ENCODE assay signal across 8 cellular contexts in the genomic region with DNA sequence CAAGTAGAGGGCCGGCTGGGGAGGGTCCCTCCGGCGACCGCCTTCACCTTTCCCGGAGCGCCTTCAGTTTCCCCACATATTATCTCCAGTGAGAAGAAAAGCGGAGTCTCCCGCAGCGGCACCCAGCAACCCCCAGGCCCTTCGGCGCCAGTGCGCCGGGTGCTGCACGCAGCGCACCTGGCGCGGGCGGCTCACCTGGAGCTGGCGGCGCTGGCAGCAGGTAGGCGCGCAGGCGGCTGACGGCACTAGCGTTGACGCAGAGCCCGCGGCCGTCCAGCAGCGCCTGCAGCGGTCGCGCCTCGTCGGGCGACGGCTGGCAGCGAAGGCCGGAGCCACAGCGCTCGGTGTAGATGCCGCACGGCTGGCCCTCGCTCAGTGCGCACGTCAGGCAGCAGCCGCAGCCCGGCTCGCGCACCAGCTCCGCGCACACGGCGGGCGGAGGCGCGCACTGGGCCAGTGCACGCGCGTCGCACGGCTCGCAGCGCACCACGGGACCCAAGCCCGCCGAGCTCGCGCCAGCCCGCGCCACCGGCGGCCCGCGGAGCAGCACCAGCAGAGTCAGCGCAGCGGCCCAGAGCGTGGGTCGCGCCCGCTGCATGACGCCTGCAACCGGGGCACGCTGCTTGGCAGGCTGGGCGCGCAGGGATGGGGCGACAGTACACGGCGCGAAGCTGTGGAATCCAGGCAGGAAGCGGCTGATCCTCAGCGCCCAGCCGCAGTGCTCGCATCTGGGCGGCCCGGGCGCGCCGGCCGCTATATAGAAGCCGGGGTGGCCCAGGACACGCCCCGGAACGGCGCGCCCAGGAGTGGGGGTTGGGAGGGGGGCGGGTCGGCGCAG. TPM values are rescaled to one million over a fixed set of nuclear protein-coding genes. Genes with fewer than 3 reads are reported as not detected.
DNase-seq lines count a peak whose midpoint lies in the region; ATAC-seq, FAIRE-seq and TF ChIP-seq lines count a peak whose summit lies in the region.

A gene with protein sequence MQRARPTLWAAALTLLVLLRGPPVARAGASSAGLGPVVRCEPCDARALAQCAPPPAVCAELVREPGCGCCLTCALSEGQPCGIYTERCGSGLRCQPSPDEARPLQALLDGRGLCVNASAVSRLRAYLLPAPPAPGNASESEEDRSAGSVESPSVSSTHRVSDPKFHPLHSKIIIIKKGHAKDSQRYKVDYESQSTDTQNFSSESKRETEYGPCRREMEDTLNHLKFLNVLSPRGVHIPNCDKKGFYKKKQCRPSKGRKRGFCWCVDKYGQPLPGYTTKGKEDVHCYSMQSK (minus strand): TSS at position 730 of the 838 bp plus-strand sequence. CDS start 132 bp downstream, at position 598.

- no peak for DNase-seq in AG04450 (ENCODE audit: low read depth, low spot score)
- peak; percentile 82 for DNase-seq in H54 (ENCODE audit: insufficient read length, low spot score)
- DNase-seq in SW480 (ENCODE audit: low spot score), result peak; percentile 76
- DNase-seq in H1 (ENCODE audit: low read depth in 1 of 2, low spot score in 2 of 2), result peak in 1 of 2 experiments; percentile 76
- no peak for DNase-seq in lung (ENCODE audit: low spot score)
- no peak for DNase-seq in thoracic aorta (ENCODE audit: low spot score)
- DNase-seq in OCI-M2 (lab: John Stamatoyannopoulos, UW; ENCODE audit: unreplicated experiment), result no peak

- peaks cover 14% of the 10 kb centered on the region for H3K23me2 ChIP-seq in H1 (ENCODE audit: low read depth, low read length)

- peak within 1 kb of the TSS; percentile 51 for H4K91ac ChIP-seq in H1 (replicated peaks; ENCODE audit: insufficient read length, low read length)

- TF ChIP-seq RAD21 in H1 (IDR thresholded peaks at IDR 0.05 in 1 of 2, conservative IDR thresholded peaks at IDR 0.05 in 1 of 2; ENCODE audit: low read depth in 2 of 2, low read length in 2 of 2), result no peak

- H3K4ac ChIP-seq in H1 (replicated peaks; ENCODE audit: insufficient read length, low read depth, low read length), result no peak within 1 kb of the TSS

- H2BK15ac ChIP-seq in H1 (ENCODE audit: low read length), result peak within 1 kb of the TSS; percentile 66; the same call in 1 of the 2 replicates

- 2% methylated on average over 80 of the region's 109 CpGs; no CpG with 5 or more reads in 1 of the 2 experiments for WGBS in H1 (ENCODE audit: extremely low coverage in 1 of 2, insufficient coverage in 1 of 2, insufficient read length in 1 of 2, insufficient replicate concordance in 2 of 2, low coverage in 1 of 2, low lambda C conversion rate in 2 of 2, missing lambda C conversion rate in 1 of 2), 2 experiments
- 1 to 2% methylated on average over 94 to 109 of the region's 109 CpGs for WGBS in lung, 2 donors

- peaks cover 6 to 30% (median 12%) of the 10 kb centered on the region in 4 experiments; a peak in 6 of 7 replicates for H3K4me1 ChIP-seq in H1 (replicated peaks in 1 of 4; ENCODE audit: control insufficient read depth in 3 of 4, insufficient read depth in 4 of 4, low read length in 3 of 4)
- peaks cover 2 to 10% of the 10 kb centered on the region in 2 donors for H3K4me1 ChIP-seq in lung (ENCODE audit: control insufficient read depth in 2 of 2, insufficient read depth in 2 of 2, low read length in 2 of 2)
- H3K4me1 ChIP-seq in thoracic aorta (ENCODE audit: control insufficient read depth in 1 of 2, low read depth in 2 of 2), result peaks cover 8 to 67% of the 10 kb centered on the region in 2 donors

- peak within 1 kb of the TSS; percentile 82; the same call in 1 of the 2 replicates for H2BK12ac ChIP-seq in H1 (ENCODE audit: low read depth, low read length)

- no peaks in the 10 kb centered on the region for H3K79me1 ChIP-seq in H1 (ENCODE audit: low read depth, low read length)

- no peak within 1 kb of the TSS; the same call in 1 of the 2 replicates for H4K8ac ChIP-seq in H1 (ENCODE audit: extremely low read depth, insufficient read depth, low read length)

- no peak within 1 kb of the TSS for H3K23ac ChIP-seq in H1 (ENCODE audit: insufficient read length)

- H3K4me2 ChIP-seq in H1 (ENCODE audit: insufficient read depth in 1 of 2, low read depth in 2 of 2, low read length in 2 of 2), result peak within 1 kb of the TSS; percentile 78 to 87

- H4K5ac ChIP-seq in H1 (ENCODE audit: insufficient read length, low read depth, low read length), result no peak within 1 kb of the TSS

- TF ChIP-seq CTCF in AG04450 (IDR thresholded peaks at IDR 0.05; ENCODE audit: low read depth, low read length) (no peak), H1 (IDR thresholded peaks at IDR 0.05; ENCODE audit: control extremely low read depth in 1 of 3, insufficient read depth in 1 of 3, low read depth in 1 of 3, low read length in 3 of 3) (no peak), lung (IDR thresholded peaks at IDR 0.05; ENCODE audit: control extremely low read depth, extremely low read depth) (no peak), thoracic aorta (IDR thresholded peaks at IDR 0.05) (no peak)

- FAIRE-seq in H54 (lab: Jason Lieb, UNC) (no peak), H1 (lab: Jason Lieb, UNC) (no peak)

- POLR2A ChIA-PET in AG04450 (lab: Yijun Ruan, JAX), result interaction anchor here (0.6 to 1.5 kb wide), 10 partner anchors 12 to 1160 kb away, joined by 3 to 8 read pairs (median 4); no protein-coding TSS in a partner anchor
- POLR2A ChIA-PET in H1 (lab: Charles Lee; ENCODE audit: partially characterized antibody), result interaction anchor here (1.2 to 1.3 kb wide), 2 partner anchors 32 to 56 kb away, joined by 3 to 5 read pairs; a partner anchor contains a TSS

- H4K20me1 ChIP-seq in H1 (replicated peaks in 1 of 2; ENCODE audit: control insufficient read depth in 1 of 2, insufficient read depth in 2 of 2, low read length in 2 of 2), result peaks cover 2% of the 10 kb centered on the region in 2 experiments

- peak within 1 kb of the TSS; percentile 67 for H3K4me3 ChIP-seq in AG04450 (ENCODE audit: low read depth, low read length)
- peak within 1 kb of the TSS; percentile 43 to 67 (median 56) for H3K4me3 ChIP-seq in H1 (ENCODE audit: extremely low read depth in 1 of 4, insufficient read depth in 2 of 4, low read depth in 3 of 4, low read length in 4 of 4)
- H3K4me3 ChIP-seq in lung, result peak within 1 kb of the TSS; percentile 16
- H3K4me3 ChIP-seq in thoracic aorta, result peak within 1 kb of the TSS; percentile 74

- H3K79me2 ChIP-seq in H1 (ENCODE audit: control insufficient read depth in 1 of 2, insufficient read depth in 2 of 2, low read length in 2 of 2), result no peaks in the 10 kb centered on the region

- H2BK20ac ChIP-seq in H1 (ENCODE audit: low read length), result no peak within 1 kb of the TSS

- peak within 1 kb of the TSS; percentile 29 to 44 (median 40); a peak in 5 of 7 replicates for H3K9ac ChIP-seq in H1 (replicated peaks in 1 of 4; ENCODE audit: extremely low read depth in 1 of 4, low read depth in 3 of 4, low read length in 3 of 4)

- H3K56ac ChIP-seq in H1 (replicated peaks; ENCODE audit: insufficient read length, low read depth, low read length), result no peak within 1 kb of the TSS

- TF ChIP-seq EP300 in H1 (IDR thresholded peaks at IDR 0.05; ENCODE audit: borderline replicate concordance in 1 of 2, low read depth in 2 of 2, low read length in 2 of 2), result no peak

- H3K36me3 ChIP-seq in H1 (ENCODE audit: control insufficient read depth in 2 of 4, insufficient read depth in 4 of 4, low read length in 3 of 4) (peaks cover 0 to 6% (median 0%) of the 10 kb centered on the region in 4 experiments; a peak in 3 of 8 replicates), lung (ENCODE audit: control insufficient read depth in 2 of 2, insufficient read depth in 2 of 2, low read length in 2 of 2) (no peaks in the 10 kb centered on the region), thoracic aorta (peaks cover 8% of the 10 kb centered on the region)

- CTCF ChIA-PET in AG04450 (lab: Charles Lee), result interaction anchor here (0.6 to 9.5 kb wide), 16 partner anchors 50 to 1330 kb away, joined by 3 to 167 read pairs (median 6); no protein-coding TSS in a partner anchor
- CTCF ChIA-PET in H1 (lab: Charles Lee; ENCODE audit: partially characterized antibody), result interaction anchor here (0.6 to 15.3 kb wide), 23 partner anchors 8 to 1913 kb away, joined by 3 to 242 read pairs (median 6); no protein-coding TSS in a partner anchor

- TF ChIP-seq POLR2A in H54 (IDR thresholded peaks at IDR 0.05; ENCODE audit: low read depth, low read length) (peak; percentile 93), H1 (IDR thresholded peaks at IDR 0.05; ENCODE audit: control extremely low read depth in 1 of 2, low read depth in 2 of 2, low read length in 2 of 2) (no peak; a peak in 1 of 3 replicates)

- H3K27ac ChIP-seq in AG04450 (ENCODE audit: low read depth, low read length) (no peak within 1 kb of the TSS), H1 (ENCODE audit: low read depth, low read length) (no peak within 1 kb of the TSS), lung (ENCODE audit: low read depth in 1 of 2, low read length in 1 of 2) (no peak within 1 kb of the TSS), thoracic aorta (peak within 1 kb of the TSS; percentile 25 to 30)

- no peaks in the 10 kb centered on the region for H3K9me3 ChIP-seq in AG04450 (ENCODE audit: control insufficient read depth, insufficient read depth, low read length)
- H3K9me3 ChIP-seq in H1 (ENCODE audit: insufficient read depth in 2 of 2, low read depth in 1 of 2, low read length in 1 of 2), result no peaks in the 10 kb centered on the region
- H3K9me3 ChIP-seq in lung (ENCODE audit: control insufficient read depth in 2 of 2, insufficient read depth in 1 of 2, low read length in 1 of 2), result no peaks in the 10 kb centered on the region
- no peaks in the 10 kb centered on the region for H3K9me3 ChIP-seq in thoracic aorta

- no peak within 1 kb of the TSS for H3K14ac ChIP-seq in H1 (ENCODE audit: insufficient read length)

- H2BK5ac ChIP-seq in H1 (ENCODE audit: low read depth, low read length), result no peak within 1 kb of the TSS; the same call in 1 of the 2 replicates

- no peak within 1 kb of the TSS for H2AK5ac ChIP-seq in H1 (ENCODE audit: low read depth, low read length)

- peak within 1 kb of the TSS; percentile 63; the same call in 1 of the 2 replicates for H2AFZ ChIP-seq in H1 (ENCODE audit: low read length)

- H3K18ac ChIP-seq in H1 (ENCODE audit: extremely low read depth, low read length), result peak within 1 kb of the TSS; percentile 95; the same call in 1 of the 2 replicates

- H3K27me3 ChIP-seq in AG04450 (ENCODE audit: control insufficient read depth, insufficient read depth, low read length), result no peaks in the 10 kb centered on the region
- peaks cover 14 to 48% (median 37%) of the 10 kb centered on the region in 4 experiments for H3K27me3 ChIP-seq in H1 (replicated peaks in 1 of 4; ENCODE audit: control insufficient read depth in 3 of 4, extremely low read depth in 1 of 4, insufficient read depth in 3 of 4, low read length in 3 of 4)
- peaks cover 4% of the 10 kb centered on the region for H3K27me3 ChIP-seq in lung (ENCODE audit: control insufficient read depth, insufficient read depth)
- no peaks in the 10 kb centered on the region for H3K27me3 ChIP-seq in thoracic aorta (replicated peaks; ENCODE audit: insufficient read depth)

- ATAC-seq in lung (ENCODE audit: insufficient read depth, low FRiP score) (peak; percentile 67), thoracic aorta (ENCODE audit: insufficient number of reproducible peaks, low FRiP score, low read depth) (no peak), HG03139 (IDR thresholded peaks at IDR 0.05; ENCODE audit: unreplicated experiment) (no peak)

- no peak within 1 kb of the TSS for H2BK120ac ChIP-seq in H1 (replicated peaks; ENCODE audit: low read depth, low read length)

RNA-seq across cellular contexts. Expression of the gene that starts here (rescaled TPM):
- polyA plus RNA-seq in AG04450 (2011; rRNA removed), result 169 and 220 TPM in 2 replicates
- polyA minus RNA-seq in AG04450 (2011; rRNA and poly(A)+ RNA removed), result 77.4 and 91.0 TPM in 2 replicates
- total RNA-seq in H1 (2021; fragmentation: NEBNext Ultra II Directional; extraction: Animal tissue kit (Norgen Biotek cat#: 25700)), result 5.5 and 7.1 TPM in 2 replicates
- 12.1 TPM in 2 replicates for polyA plus RNA-seq in H1 (2011; rRNA removed)
- polyA plus RNA-seq in H1 (2011; cell fraction: cytosol; rRNA removed), result 11.9 TPM
- 9.8 TPM for polyA plus RNA-seq in H1 (2011; cell fraction: nucleus; rRNA removed)
- polyA plus RNA-seq in H1 (2012, experiment 1 of 2), result 8.9 to 10.8 TPM (median 9.8 TPM) in 4 replicates
- 11.2 TPM for polyA plus RNA-seq in H1 (2012, experiment 2 of 2)
- 7.7 TPM for polyA plus RNA-seq in H1 (2013, experiment 1 of 2)
- polyA plus RNA-seq in H1 (2013, experiment 2 of 2), result 9.2 TPM
- polyA minus RNA-seq in H1 (2011; rRNA and poly(A)+ RNA removed), result 4.7 and 6.3 TPM in 2 replicates
- polyA minus RNA-seq in H1 (2011; cell fraction: cytosol; rRNA and poly(A)+ RNA removed), result 10.3 TPM
- polyA minus RNA-seq in H1 (2011; cell fraction: nucleus; rRNA and poly(A)+ RNA removed), result 16.8 TPM
- 10 to 100 TPM; 71.8 to 76.5 TPM for total RNA-seq in lung
- polyA plus RNA-seq in lung, result 10 to 100 TPM; 29.2 to 45.0 TPM
- 1,000 to 10,000 TPM in 1 of 2 donors, 100 to 1,000 TPM in 1; 884 to 1,323 TPM for total RNA-seq in thoracic aorta

Comparison
In these comparisons a context has a peak if more than half of its experiments do, and no peak if none do; other contexts are left out.
1. RNA of the gene that starts here (total RNA-seq): 884 to 1,323 TPM in thoracic aorta; 71.8 to 76.5 TPM in lung and 5.5 to 7.1 TPM in H1; every median in the first group is over 10 times any median in the second.
2. DNase-seq: peak in H54 (single experiment) and SW480 (single experiment); none in AG04450 (single experiment), lung (single experiment), thoracic aorta (single experiment) and OCI-M2 (single experiment).
3. H3K27ac ChIP-seq: peak in thoracic aorta (2 of 2); none in AG04450 (single experiment), H1 (single experiment) and lung (0 of 2).
4. H3K4me3 ChIP-seq: peak in every context shown above with its lines; median percentile 74 in thoracic aorta; 67 in AG04450; 56 in H1; 16 in lung.